Comparison of ENCODE assay signal across 8 cellular contexts in the genomic region with DNA sequence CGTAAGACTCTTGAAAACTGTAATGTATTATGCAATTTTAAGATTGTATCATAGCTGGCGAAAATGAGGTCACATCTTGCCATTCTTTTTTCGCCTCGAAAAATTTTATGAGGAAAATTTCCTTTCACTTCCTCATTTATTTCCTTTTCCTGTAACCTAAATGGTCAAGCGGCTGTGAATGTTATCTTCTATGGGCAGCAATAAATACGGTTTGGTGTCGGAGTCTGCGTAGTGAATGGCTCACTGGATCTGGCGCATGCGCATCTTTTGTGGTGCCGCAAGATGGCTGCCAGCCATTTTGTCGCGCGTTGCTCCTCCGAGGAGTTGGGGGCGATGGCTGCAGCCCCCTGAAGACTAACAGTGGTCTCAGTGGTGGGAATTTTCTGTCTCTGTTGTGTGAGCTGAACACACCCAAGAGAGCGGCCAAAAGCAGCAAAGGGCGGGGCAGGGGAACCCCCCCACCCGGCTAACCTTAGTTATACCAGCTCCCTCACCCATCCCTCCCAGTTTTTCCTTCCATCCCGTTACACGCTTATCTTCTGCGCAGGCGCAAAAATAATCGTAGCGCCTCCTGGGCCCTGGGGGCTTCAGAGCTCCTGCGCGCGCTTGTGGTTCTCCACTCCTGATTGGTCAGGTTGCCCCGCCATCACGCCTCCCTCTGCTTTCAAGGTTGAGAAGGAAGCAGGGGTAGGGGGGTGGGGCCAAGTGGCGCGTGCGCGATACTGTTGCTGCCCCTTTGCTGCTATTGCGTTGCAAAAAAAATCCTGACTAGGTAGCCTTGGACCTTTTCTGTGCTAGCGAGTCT. TPM values are rescaled to one million over a fixed set of nuclear protein-coding genes. Genes with fewer than 3 reads are reported as not detected.
DNase-seq lines count a peak whose midpoint lies in the region; ATAC-seq lines count a peak whose summit lies in the region.

Gene RPRD2, plus strand, starts transcription at position 722 of the 805 bp plus-strand sequence. CDS start 568 bp downstream, outside the sequence.

- CTCF ChIA-PET in activated CD4-positive, alpha-beta T cell treated with anti-CD3 and anti-CD28 coated beads, Interleukin-2, amount 10 ng/mL, durations not matched to agents 7 days and 5 days (lab: Charles Lee), result interaction anchor here (0.6 to 1.7 kb wide), 10 partner anchors 8 to 476 kb away, joined by 3 to 8 read pairs (median 3); partner anchors contain the start of gene FALEC

- H3K36me3 ChIP-seq in BLaER1 treated with 17β-estradiol and CSF1 and Interleukin-3, amounts not matched to agents 10 nM and 100 nM, result peaks cover 0 to 15% (median 2%) of the 10 kb centered on the region in 11 experiments; a peak in 10 of 22 replicates

- intact Hi-C loops in left colon (cut with DNase I, micrococcal nuclease), result no loop called here

- peak within 1 kb of the TSS; percentile 73 to 94 (median 84) for H3K4me3 ChIP-seq in BLaER1 treated with 17β-estradiol and CSF1 and Interleukin-3, amounts not matched to agents 10 nM and 100 nM

- H3K9me3 Mint-ChIP-seq in activated CD4-positive, alpha-beta T cell treated with anti-CD3 and anti-CD28 coated beads, Interleukin-2, amount 10 ng/mL, durations not matched to agents 7 days and 5 days, result no peaks in the 10 kb centered on the region

- H3K4me1 Mint-ChIP-seq in activated CD4-positive, alpha-beta T cell treated with anti-CD3 and anti-CD28 coated beads, Interleukin-2, amount 10 ng/mL, durations not matched to agents 7 days and 5 days, result peaks cover 29% of the 10 kb centered on the region

- H3K27ac Mint-ChIP-seq in activated CD4-positive, alpha-beta T cell treated with anti-CD3 and anti-CD28 coated beads, Interleukin-2, amount 10 ng/mL, durations not matched to agents 7 days and 5 days, result peak within 1 kb of the TSS; percentile 98

- H3K4me3 Mint-ChIP-seq in activated CD4-positive, alpha-beta T cell treated with anti-CD3 and anti-CD28 coated beads, Interleukin-2, amount 10 ng/mL, durations not matched to agents 7 days and 5 days, result peak within 1 kb of the TSS; percentile 97

- POLR2A ChIA-PET in activated CD4-positive, alpha-beta T cell treated with anti-CD3 and anti-CD28 coated beads, Interleukin-2, amount 10 ng/mL, durations not matched to agents 7 days and 5 days (lab: Charles Lee), result interaction anchor here (0.6 to 1.0 kb wide), 3 partner anchors 66 to 707 kb away, joined by 4 read pairs; partner anchors contain the start of gene GABPB2

- H3K27me3 Mint-ChIP-seq in activated CD4-positive, alpha-beta T cell treated with anti-CD3 and anti-CD28 coated beads, Interleukin-2, amount 10 ng/mL, durations not matched to agents 7 days and 5 days, result no peaks in the 10 kb centered on the region

- H3K4me2 ChIP-seq in BLaER1 treated with 17β-estradiol and CSF1 and Interleukin-3, amounts not matched to agents 10 nM and 100 nM, result peak within 1 kb of the TSS; percentile 85 to 98 (median 90)

- peaks cover 14 to 31% (median 24%) of the 10 kb centered on the region in 10 experiments; a peak in 19 of 20 replicates for H3K4me1 ChIP-seq in BLaER1 treated with 17β-estradiol and CSF1 and Interleukin-3, amounts not matched to agents 10 nM and 100 nM

- H3K27ac ChIP-seq in BLaER1 treated with 17β-estradiol and CSF1 and Interleukin-3, amounts not matched to agents 10 nM and 100 nM, result peak within 1 kb of the TSS; percentile 85 to 98 (median 96)

- no peaks in the 10 kb centered on the region for H3K9me3 ChIP-seq in BLaER1 treated with 17β-estradiol and CSF1 and Interleukin-3, amounts not matched to agents 10 nM and 100 nM (replicated peaks in 1 of 11)

- H3K27me3 ChIP-seq in BLaER1 treated with 17β-estradiol and CSF1 and Interleukin-3, amounts not matched to agents 10 nM and 100 nM, result no peaks in the 10 kb centered on the region

- H4K20me1 ChIP-seq in BLaER1 treated with 17β-estradiol and CSF1 and Interleukin-3, amounts not matched to agents 10 nM and 100 nM, result peaks cover 0 to 30% (median 3%) of the 10 kb centered on the region in 11 experiments; a peak in 12 of 22 replicates

- peak; percentile 77 for ATAC-seq in GM19328 (IDR thresholded peaks at IDR 0.05; ENCODE audit: unreplicated experiment)
- ATAC-seq in HG03520 (IDR thresholded peaks at IDR 0.05; ENCODE audit: unreplicated experiment), result peak; percentile 79
- peak; percentile 88 for ATAC-seq in left colon

- peaks cover 24% of the 10 kb centered on the region for H3K36me3 Mint-ChIP-seq in activated CD4-positive, alpha-beta T cell treated with anti-CD3 and anti-CD28 coated beads, Interleukin-2, amount 10 ng/mL, durations not matched to agents 7 days and 5 days (ENCODE audit: low read depth)

- DNase-seq in NCI-H69 (lab: John Stamatoyannopoulos, UW) (peak; percentile 100), cortex of kidney (lab: John Stamatoyannopoulos, UW) (peak; percentile 15), left colon (peak; percentile 98 to 100)
- DNase-seq in activated CD4-positive, alpha-beta T cell treated with anti-CD3 and anti-CD28 coated beads, Interleukin-2, amount 10 ng/mL, durations not matched to agents 7 days and 5 days, result peak; percentile 100
- peak; percentile 100 for DNase-seq in stimulated activated CD4-positive, alpha-beta T cell treated with anti-CD3 and anti-CD28 coated beads, Interleukin-1b, Interleukin-23, amount 100 ng/mL, for 48 hours

- H3K9ac ChIP-seq in BLaER1 treated with 17β-estradiol and CSF1 and Interleukin-3, amounts not matched to agents 10 nM and 100 nM, result peak within 1 kb of the TSS; percentile 87 to 98 (median 95)

RNA-seq across cellular contexts. Expression of gene RPRD2, which starts in this region (rescaled TPM):
- total RNA-seq in activated CD4-positive, alpha-beta T cell treated with anti-CD3 and anti-CD28 coated beads, Interleukin-2, amount 10 ng/mL, durations not matched to agents 7 days and 5 days, result 10 to 100 TPM; 36.4 to 43.6 TPM
- total RNA-seq in left colon, result 10 to 100 TPM; 25.4 to 28.1 TPM

Comparison
In these comparisons a context has a peak if more than half of its experiments do, and no peak if none do; other contexts are left out.
1. Peak in every context shown above with its lines: DNase-seq, ATAC-seq, H3K4me3 ChIP-seq and H3K27ac ChIP-seq.
2. DNase-seq: peak in every context shown above with its lines; median percentile 100 in NCI-H69; 100 in activated CD4-positive, alpha-beta T cell treated with anti-CD3 and anti-CD28 coated beads, Interleukin-2, amount 10 ng/mL, durations not matched to agents 7 days and 5 days; 100 in stimulated activated CD4-positive, alpha-beta T cell treated with anti-CD3 and anti-CD28 coated beads, Interleukin-1b, Interleukin-23, amount 100 ng/mL, for 48 hours; 99 in left colon; 15 in cortex of kidney.